10 cellular contexts compared by ENCODE assay signal in genomic region chr1:82485591-82486369, GRCh38.
A peak's percentile ranks its signal among the peaks of the same experiment; 100 is the strongest.
DNase-seq lines count a peak whose midpoint lies in the region; ATAC-seq, FAIRE-seq and TF ChIP-seq lines count a peak whose summit lies in the region.
"Had no signal": no experiment of that assay in that cellular context is flagged by ENCODE, and none has a peak within 500 bp of the region (broad histone marks: within the 10 kb centered on the region; RNA-seq: fewer than 3 reads in every experiment).

No MANE protein-coding gene starts in this region.

- POLR2A ChIA-PET in HepG2 (lab: Yijun Ruan, JAX) = no interaction called here

- TF ChIP-seq CTCF in bronchial epithelial cell (IDR thresholded peaks at IDR 0.05; ENCODE audit: insufficient read depth, low read length, severe bottlenecking) = no peak
- no peak for TF ChIP-seq CTCF in transverse colon (IDR thresholded peaks at IDR 0.05)
- no peak for TF ChIP-seq CTCF in HepG2 (CRISPR knock-in tag; IDR thresholded peaks at IDR 0.05)

- no peak overlapping the region for H3K9ac ChIP-seq in HepG2 (ENCODE audit: insufficient read depth, low read depth, low read length)

- H3K27me3 ChIP-seq in bronchial epithelial cell (ENCODE audit: control insufficient read depth, insufficient read depth, low read length) = no peaks in the 10 kb centered on the region
- H3K27me3 ChIP-seq in transverse colon = no peaks in the 10 kb centered on the region
- no peaks in the 10 kb centered on the region for H3K27me3 ChIP-seq in HepG2 (ENCODE audit: control insufficient read depth in 1 of 2, insufficient read depth in 2 of 2, low read length in 2 of 2)

- H3K4me3 ChIP-seq in bronchial epithelial cell (ENCODE audit: low read depth, low read length) (no peak overlapping the region), transverse colon (no peak overlapping the region), HepG2 (replicated peaks in 1 of 3; ENCODE audit: insufficient read depth in 1 of 3, low read depth in 2 of 3, low read length in 3 of 3) (no peak overlapping the region)

- H3K4me1 ChIP-seq in transverse colon (peaks cover 0 to 2% (median 0%) of the 10 kb centered on the region in 4 donors), HepG2 (ENCODE audit: insufficient read depth, low read length) (no peaks in the 10 kb centered on the region)

- TF ChIP-seq POLR2A in transverse colon (IDR thresholded peaks at IDR 0.05) (no peak), HepG2 (IDR thresholded peaks at IDR 0.05; ENCODE audit: insufficient read depth in 1 of 2, low read depth in 2 of 2, low read length in 2 of 2) (no peak)

- CTCF ChIA-PET in HepG2 (lab: Yijun Ruan, JAX; ENCODE audit: low intra/inter-chr PET ratio, low total read pairs) = no interaction called here

- no peak for ATAC-seq in HepG2
- no peak for ATAC-seq in HG03342 (IDR thresholded peaks at IDR 0.05; ENCODE audit: unreplicated experiment)
- ATAC-seq in GM18858 (IDR thresholded peaks at IDR 0.05; ENCODE audit: unreplicated experiment) = no peak

- no peak for TF ChIP-seq EP300 in transverse colon (IDR thresholded peaks at IDR 0.05; ENCODE audit: low read depth)
- TF ChIP-seq EP300 in HepG2 (IDR thresholded peaks at IDR 0.05; ENCODE audit: low read depth in 2 of 2, low read length in 2 of 2) = no peak
- no peak for TF ChIP-seq EP300 in HepG2 (CRISPR knock-in tag; IDR thresholded peaks at IDR 0.05; ENCODE audit: borderline replicate concordance)

- no peaks in the 10 kb centered on the region for H4K20me1 ChIP-seq in HepG2 (ENCODE audit: insufficient read depth, low read length)

- H3K36me3 ChIP-seq in bronchial epithelial cell (ENCODE audit: control insufficient read depth, insufficient read depth, low read length) (no peaks in the 10 kb centered on the region), transverse colon (no peaks in the 10 kb centered on the region), HepG2 (replicated peaks in 1 of 2; ENCODE audit: control insufficient read depth in 1 of 2, insufficient read depth in 2 of 2, low read length in 2 of 2) (no peaks in the 10 kb centered on the region)

- H3K27ac ChIP-seq in transverse colon = no peak overlapping the region
- no peak overlapping the region for H3K27ac ChIP-seq in HepG2 (ENCODE audit: extremely low read length, insufficient read depth, low read length)

- no peaks in the 10 kb centered on the region for H3K9me3 ChIP-seq in transverse colon
- H3K9me3 ChIP-seq in HepG2 (ENCODE audit: low read length) = peaks cover 79% of the 10 kb centered on the region

- H2AFZ ChIP-seq in HepG2 (ENCODE audit: low read length) = no peak overlapping the region

- no peak for FAIRE-seq in bronchial epithelial cell (lab: Jason Lieb, UNC)
- no peak for FAIRE-seq in HepG2 (lab: Jason Lieb, UNC)
- FAIRE-seq: GM12891 had no signal

- WGBS in transverse colon (ENCODE audit: low coverage in 1 of 2), 2 donors = 69 to 82% methylated on average over 3 to 4 of the region's 4 CpGs
- WGBS in HepG2 (ENCODE audit: low lambda C conversion rate) = 6% methylated on average over 4 of the region's 4 CpGs

- no peak for TF ChIP-seq RAD21 in HepG2 (CRISPR knock-in tag; IDR thresholded peaks at IDR 0.05)

- DNase-seq in NCI-H510A treated with DMSO at 0.1 percent for 48 hours (lab: John Stamatoyannopoulos, UW) = peak; percentile 38
- DNase-seq in NCI-H510A (lab: John Stamatoyannopoulos, UW) = no peak
- peak; percentile 43 for DNase-seq in bronchial epithelial cell (ENCODE audit: low read depth)
- peak; percentile 61 for DNase-seq in islet precursor cell
- peak; percentile 7 for DNase-seq in transverse colon
- no peak for DNase-seq in HepG2 (ENCODE audit: low spot score)
- DNase-seq: activated naive CD4-positive, alpha-beta T cell treated with Interleukin-2 at 50 U/mL for 16 hours had no signal

- H3K79me2 ChIP-seq in HepG2 (ENCODE audit: insufficient read depth, low read length) = no peaks in the 10 kb centered on the region

- in situ Hi-C loops in transverse colon (cut with MboI; ENCODE audit: low pct_ligation_motif_present in 1 of 4, low pct_unique_long_range_greater_than_20kb in 1 of 4, low sequenced_read_pairs in 3 of 4) (no loop called here), HepG2 (cut with HindIII; ENCODE audit: extremely low pct_ligation_motif_present, low pct_unique_long_range_greater_than_20kb) (no loop called here)

- no TSS peak for BruUV-seq in HepG2 (replicated peaks; lab: Mats Ljungman, UMichigan)

- intact Hi-C loops in transverse colon (cut with DNase I; ENCODE audit: low total_unique reads) = no loop called here
- intact Hi-C loops in HepG2 (cut with micrococcal nuclease; ENCODE audit: unreplicated experiment) = no loop called here

- H3K4me2 ChIP-seq in HepG2 (ENCODE audit: low read depth, low read length) = no peak overlapping the region

TF ChIP-seq in HepG2, 621 proteins besides CTCF, POLR2A, EP300 and RAD21:
- TF ChIP-seq GMEB2 (CRISPR knock-in tag; IDR thresholded peaks at IDR 0.05; ENCODE audit: low read depth) = no peak

Comparison
In these comparisons a context has a peak if more than half of its experiments do, and no peak if none do; other contexts are left out.
1. DNase-seq: peak in NCI-H510A treated with DMSO at 0.1 percent for 48 hours (single experiment), bronchial epithelial cell (single experiment), islet precursor cell (single experiment) and transverse colon (single experiment); none in NCI-H510A (single experiment) and HepG2 (single experiment).